Comparison of ENCODE assay signal across 16 cellular contexts in the genomic region with DNA sequence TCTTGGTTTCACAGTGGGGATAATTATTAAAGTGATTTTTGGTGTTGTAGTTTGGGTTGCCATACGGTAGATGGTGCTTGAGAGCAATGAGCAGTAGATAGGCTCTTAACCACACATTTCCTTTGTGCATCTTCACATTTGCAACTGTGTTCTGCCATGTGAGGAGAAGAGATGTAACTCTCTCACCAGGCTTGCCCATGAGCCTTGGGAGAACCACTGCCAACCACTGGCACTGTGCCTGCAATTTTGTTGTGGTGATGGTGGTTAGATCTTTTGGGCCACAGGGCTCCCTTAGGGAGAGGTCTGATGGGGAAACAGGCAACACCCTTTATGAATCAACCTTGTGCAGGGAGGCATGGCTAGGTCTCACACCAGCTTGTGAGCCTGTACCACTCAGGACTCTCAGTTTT.
DNase-seq lines count a peak whose midpoint lies in the region; ATAC-seq, FAIRE-seq and TF ChIP-seq lines count a peak whose summit lies in the region.
"Had no signal": no experiment of that assay in that cellular context is flagged by ENCODE, and none has a peak within 500 bp of the region (broad histone marks: within the 10 kb centered on the region; RNA-seq: fewer than 3 reads in every experiment).

No MANE protein-coding gene starts in this region.

- intact Hi-C loops in CD4-positive, alpha-beta memory T cell (cut with micrococcal nuclease) = loop anchor here (5.0 kb wide), 1 partner anchor 357 kb away; no protein-coding TSS in a partner anchor

- H3K4me1 Mint-ChIP-seq in CD4-positive, alpha-beta memory T cell = peaks cover 8 to 24% (median 12%) of the 10 kb centered on the region in 4 donors

- no peak overlapping the region for H2BK120ac ChIP-seq in H1 (replicated peaks; ENCODE audit: low read depth, low read length)

- no peaks in the 10 kb centered on the region for H3K79me2 ChIP-seq in H1 (ENCODE audit: control insufficient read depth in 1 of 2, insufficient read depth in 2 of 2, low read length in 2 of 2)

- H3K79me1 ChIP-seq in H1 (ENCODE audit: low read depth, low read length) = no peaks in the 10 kb centered on the region

- peaks cover 38 to 65% of the 10 kb centered on the region in 2 donors for H3K36me3 Mint-ChIP-seq in CD4-positive, alpha-beta memory T cell

- H3K4me3 ChIP-seq in CD4-positive, alpha-beta memory T cell (ENCODE audit: low read length in 2 of 2) = no peak overlapping the region
- no peak overlapping the region for H3K4me3 ChIP-seq in H1 (ENCODE audit: extremely low read depth in 1 of 4, insufficient read depth in 2 of 4, low read depth in 3 of 4, low read length in 4 of 4)
- H3K4me3 ChIP-seq: colonic mucosa had no signal

- H3K9me3 ChIP-seq in CD4-positive, alpha-beta memory T cell (ENCODE audit: control insufficient read depth in 1 of 2, low read length in 2 of 2) = no peaks in the 10 kb centered on the region
- H3K9me3 ChIP-seq in H1 (ENCODE audit: insufficient read depth in 2 of 2, low read depth in 1 of 2, low read length in 1 of 2) = peaks cover 9 to 17% of the 10 kb centered on the region in 2 experiments; a peak in 2 of 4 replicates
- H3K9me3 ChIP-seq: colonic mucosa had no signal

- H3K9ac ChIP-seq in H1 (replicated peaks in 1 of 4; ENCODE audit: extremely low read depth in 1 of 4, low read depth in 3 of 4, low read length in 3 of 4) = no peak overlapping the region

- no peak overlapping the region for H3K4ac ChIP-seq in H1 (replicated peaks; ENCODE audit: insufficient read length, low read depth, low read length)

- peaks cover 6 to 62% (median 38%) of the 10 kb centered on the region in 8 donors for H3K9me3 Mint-ChIP-seq in CD4-positive, alpha-beta memory T cell

- CTCF ChIA-PET in CD4-positive, alpha-beta memory T cell (lab: Charles Lee; ENCODE audit: partially characterized antibody) = no interaction called here
- CTCF ChIA-PET in H1 (lab: Charles Lee; ENCODE audit: partially characterized antibody) = interaction anchor here (1.3 kb wide), 1 partner anchor 14 kb away, joined by 3 read pairs; no protein-coding TSS in a partner anchor

- 0 out of 2 replicates have a peak overlapping the region, but pooled peaks have one; percentile 66 for H2AFZ ChIP-seq in H1 (ENCODE audit: low read length)

- H2BK20ac ChIP-seq in H1 (ENCODE audit: low read length) = no peak overlapping the region

- peak overlapping the region in 3 of 8 donors; percentile 7 to 10 (median 9) for H3K4me3 Mint-ChIP-seq in CD4-positive, alpha-beta memory T cell
- H3K4me3 Mint-ChIP-seq: stimulated activated naive CD8-positive, alpha-beta T cell treated with anti-CD3 and anti-CD28 coated beads, Interleukin-15, Interleukin-2, amounts not matched to agents 100 ng/mL and 50 ng/mL, for 24 hours had no signal

- no peaks in the 10 kb centered on the region for H3K36me3 ChIP-seq in CD4-positive, alpha-beta memory T cell (ENCODE audit: insufficient read depth, low read length)
- H3K36me3 ChIP-seq in H1 (ENCODE audit: control insufficient read depth in 2 of 4, insufficient read depth in 4 of 4, low read length in 3 of 4) = no peaks in the 10 kb centered on the region
- H3K36me3 ChIP-seq: colonic mucosa had no signal

- FAIRE-seq in H1 (lab: Jason Lieb, UNC) = no peak
- FAIRE-seq: D721Med, islet of Langerhans had no signal

- H3K23me2 ChIP-seq in H1 (ENCODE audit: low read depth, low read length) = no peaks in the 10 kb centered on the region

- no peaks in the 10 kb centered on the region for H3K27me3 ChIP-seq in CD4-positive, alpha-beta memory T cell (ENCODE audit: insufficient read depth, low read length)
- H3K27me3 ChIP-seq in H1 (replicated peaks in 1 of 4; ENCODE audit: control insufficient read depth in 3 of 4, extremely low read depth in 1 of 4, insufficient read depth in 3 of 4, low read length in 3 of 4) = no peaks in the 10 kb centered on the region
- H3K27me3 ChIP-seq: colonic mucosa had no signal

- no peaks in the 10 kb centered on the region for H3K27me3 Mint-ChIP-seq in CD4-positive, alpha-beta memory T cell
- H3K27me3 Mint-ChIP-seq: stimulated activated naive CD8-positive, alpha-beta T cell treated with anti-CD3 and anti-CD28 coated beads, Interleukin-15, Interleukin-2, amounts not matched to agents 100 ng/mL and 50 ng/mL, for 24 hours had no signal

- TF ChIP-seq EP300 in H1 (IDR thresholded peaks at IDR 0.05; ENCODE audit: borderline replicate concordance in 1 of 2, low read depth in 2 of 2, low read length in 2 of 2) = no peak

- no peak overlapping the region for H3K14ac ChIP-seq in H1 (ENCODE audit: insufficient read length)

- no peak overlapping the region for H3K56ac ChIP-seq in H1 (replicated peaks; ENCODE audit: insufficient read length, low read depth, low read length)

- WGBS in H1 (ENCODE audit: extremely low coverage in 1 of 2, insufficient coverage in 1 of 2, insufficient read length in 1 of 2, insufficient replicate concordance in 2 of 2, low coverage in 1 of 2, low lambda C conversion rate in 2 of 2, missing lambda C conversion rate in 1 of 2), 2 experiments = 71% methylated on average over 1 of the region's 1 CpG; no CpG with 5 or more reads in 1 of the 2 experiments

- H2BK12ac ChIP-seq in H1 (ENCODE audit: low read depth, low read length) = no peak overlapping the region

- no peak overlapping the region for H4K5ac ChIP-seq in H1 (ENCODE audit: insufficient read length, low read depth, low read length)

- no peak overlapping the region for H3K23ac ChIP-seq in H1 (ENCODE audit: insufficient read length)

- no peak overlapping the region for H3K18ac ChIP-seq in H1 (ENCODE audit: extremely low read depth, low read length)

- POLR2A ChIA-PET in CD4-positive, alpha-beta memory T cell (lab: Charles Lee; ENCODE audit: partially characterized antibody) = no interaction called here
- POLR2A ChIA-PET in H1 (lab: Charles Lee; ENCODE audit: partially characterized antibody) = no interaction called here

- DNase-seq in CD4-positive, alpha-beta memory T cell = peak in 4 of 5 donors; percentile 19 to 41 (median 33)
- no peak for DNase-seq in H1 (ENCODE audit: low read depth in 1 of 2, low spot score in 2 of 2)
- no peak for DNase-seq in DMS53 (lab: John Stamatoyannopoulos, UW)
- no peak for DNase-seq in SW 1271 (lab: John Stamatoyannopoulos, UW)
- DNase-seq in stimulated activated CD4-positive, alpha-beta T cell treated with anti-CD3 and anti-CD28 coated beads, Interleukin-4, amount 100 ng/mL, for 24 hours = no peak
- DNase-seq: activated CD8-positive, alpha-beta memory T cell treated with anti-CD3 and anti-CD28 coated beads, Interleukin-2, amount 50 U/mL, for 48 hours; colonic mucosa had no signal

- peak overlapping the region in 4 of 7 donors; percentile 1 to 89 (median 25) for H3K27ac Mint-ChIP-seq in CD4-positive, alpha-beta memory T cell
- H3K27ac Mint-ChIP-seq: stimulated activated naive CD8-positive, alpha-beta T cell treated with anti-CD3 and anti-CD28 coated beads, Interleukin-15, Interleukin-2, amounts not matched to agents 100 ng/mL and 50 ng/mL, for 24 hours had no signal

- no peak for TF ChIP-seq CTCF in H1 (IDR thresholded peaks at IDR 0.05; ENCODE audit: control extremely low read depth in 1 of 3, insufficient read depth in 1 of 3, low read depth in 1 of 3, low read length in 3 of 3)

- peak in 1 of 2 experiments; percentile 27; a peak in 2 of 4 replicates for TF ChIP-seq RAD21 in H1 (IDR thresholded peaks at IDR 0.05 in 1 of 2, conservative IDR thresholded peaks at IDR 0.05 in 1 of 2; ENCODE audit: low read depth in 2 of 2, low read length in 2 of 2)

- no peak overlapping the region for H2AK5ac ChIP-seq in H1 (ENCODE audit: low read depth, low read length)

- H4K91ac ChIP-seq in H1 (replicated peaks; ENCODE audit: insufficient read length, low read length) = no peak overlapping the region

- no peak for TF ChIP-seq POLR2A in H1 (IDR thresholded peaks at IDR 0.05; ENCODE audit: control extremely low read depth in 1 of 2, low read depth in 2 of 2, low read length in 2 of 2)

- H2BK15ac ChIP-seq in H1 (ENCODE audit: low read length) = no peak overlapping the region

- H2BK5ac ChIP-seq in H1 (ENCODE audit: low read depth, low read length) = no peak overlapping the region

- ATAC-seq in GM18907 (IDR thresholded peaks at IDR 0.05; ENCODE audit: unreplicated experiment) = peak; percentile 86
- ATAC-seq in HG03469 (IDR thresholded peaks at IDR 0.05; ENCODE audit: unreplicated experiment) = peak; percentile 81
- no peak for ATAC-seq in esophagus mucosa
- ATAC-seq: HCT116, Right ventricle myocardium inferior, sciatic nerve had no signal

- H4K20me1 ChIP-seq in H1 (replicated peaks in 1 of 2; ENCODE audit: control insufficient read depth in 1 of 2, insufficient read depth in 2 of 2, low read length in 2 of 2) = no peaks in the 10 kb centered on the region

- H4K8ac ChIP-seq in H1 (ENCODE audit: extremely low read depth, insufficient read depth, low read length) = no peak overlapping the region

- no peak overlapping the region for H3K27ac ChIP-seq in CD4-positive, alpha-beta memory T cell (ENCODE audit: low read depth, low read length)
- no peak overlapping the region for H3K27ac ChIP-seq in H1 (ENCODE audit: low read depth, low read length)
- H3K27ac ChIP-seq: colonic mucosa had no signal

- H3K4me1 ChIP-seq in CD4-positive, alpha-beta memory T cell (ENCODE audit: insufficient read depth, low read length) = peaks cover 12% of the 10 kb centered on the region
- no peaks in the 10 kb centered on the region for H3K4me1 ChIP-seq in H1 (replicated peaks in 1 of 4; ENCODE audit: control insufficient read depth in 3 of 4, insufficient read depth in 4 of 4, low read length in 3 of 4)
- H3K4me1 ChIP-seq: colonic mucosa had no signal

- H3K4me2 ChIP-seq in H1 (ENCODE audit: insufficient read depth in 1 of 2, low read depth in 2 of 2, low read length in 2 of 2) = no peak overlapping the region

TF ChIP-seq in H1, 55 proteins besides CTCF, POLR2A, EP300 and RAD21 (continues in another document):
- no peak for TF ChIP-seq EGR1 (IDR thresholded peaks at IDR 0.05; ENCODE audit: borderline replicate concordance, low read depth, low read length)
- no peak for TF ChIP-seq RFX5 (IDR thresholded peaks at IDR 0.05; ENCODE audit: borderline replicate concordance, low read depth, low read length)
- no peak for TF ChIP-seq HDAC6 (IDR thresholded peaks at IDR 0.05; ENCODE audit: low read depth, low read length)
- TF ChIP-seq TEAD4 (IDR thresholded peaks at IDR 0.05; ENCODE audit: low read depth, low read length) = no peak
- TF ChIP-seq, protein P1, sequence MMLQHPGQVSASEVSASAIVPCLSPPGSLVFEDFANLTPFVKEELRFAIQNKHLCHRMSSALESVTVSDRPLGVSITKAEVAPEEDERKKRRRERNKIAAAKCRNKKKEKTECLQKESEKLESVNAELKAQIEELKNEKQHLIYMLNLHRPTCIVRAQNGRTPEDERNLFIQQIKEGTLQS (IDR thresholded peaks at IDR 0.05; ENCODE audit: insufficient read depth, low read depth, low read length) = no peak
- TF ChIP-seq RNF2 (IDR thresholded peaks at IDR 0.05; ENCODE audit: borderline replicate concordance, low read depth, low read length, missing control alignments, poor library complexity, severe bottlenecking) = no peak
- no peak for TF ChIP-seq BACH1 (IDR thresholded peaks at IDR 0.05; ENCODE audit: low read length)
- TF ChIP-seq RBBP5 (IDR thresholded peaks at IDR 0.05; ENCODE audit: borderline replicate concordance, low read depth, low read length) = no peak
- no peak for TF ChIP-seq FOSL1 (IDR thresholded peaks at IDR 0.05; ENCODE audit: insufficient read depth, low read depth, low read length)

Comparison
In these comparisons a context has a peak if more than half of its experiments do, and no peak if none do; other contexts are left out.
1. DNase-seq: peak in CD4-positive, alpha-beta memory T cell (4 of 5); none in H1 (0 of 2), DMS53 (single experiment), SW 1271 (0 of 2) and stimulated activated CD4-positive, alpha-beta T cell treated with anti-CD3 and anti-CD28 coated beads, Interleukin-4, amount 100 ng/mL, for 24 hours (single experiment).